9 cellular contexts compared by ENCODE assay signal in the genomic region with DNA sequence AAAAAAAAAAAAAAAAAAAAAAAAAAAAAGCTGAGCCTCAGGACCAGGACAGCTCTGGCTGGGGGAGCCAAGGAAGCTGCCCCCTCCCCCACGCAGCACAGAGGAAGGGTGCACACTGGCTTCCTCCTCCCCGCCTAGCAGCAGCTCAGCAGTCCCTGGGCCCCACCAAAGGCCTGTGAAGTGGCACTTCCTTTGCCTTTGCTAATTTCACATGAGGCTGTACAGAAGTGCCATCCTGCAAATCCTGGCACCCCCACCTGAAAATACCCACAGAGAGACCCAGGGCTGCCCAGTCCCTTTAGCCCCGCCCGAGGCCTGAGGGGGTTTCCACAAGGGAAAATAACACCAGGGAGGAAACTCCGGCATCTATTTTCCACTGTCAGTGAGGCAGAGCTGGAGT. TPM values are rescaled to one million over a fixed set of nuclear protein-coding genes. Genes with fewer than 3 reads are reported as not detected.
DNase-seq lines count a peak whose midpoint lies in the region; TF ChIP-seq lines count a peak whose summit lies in the region.
"Had no signal": no experiment of that assay in that cellular context is flagged by ENCODE, and none has a peak within 500 bp of the region (broad histone marks: within the 10 kb centered on the region; RNA-seq: fewer than 3 reads in every experiment).

No MANE protein-coding gene starts in this region.

- TF ChIP-seq CTCF in osteocyte (IDR thresholded peaks at IDR 0.05): no peak

- H3K36me3 Mint-ChIP-seq in osteocyte (ENCODE audit: unreplicated experiment): no peaks in the 10 kb centered on the region

- no peaks in the 10 kb centered on the region for H3K27me3 Mint-ChIP-seq in osteocyte (ENCODE audit: unreplicated experiment)

- H3K9me3 Mint-ChIP-seq in osteocyte (ENCODE audit: unreplicated experiment): no peaks in the 10 kb centered on the region

- H3K4me3 ChIP-seq in mononuclear cell (ENCODE audit: low read length): peak overlapping the region; percentile 96

- peaks cover 79% of the 10 kb centered on the region for H3K4me1 ChIP-seq in mononuclear cell (ENCODE audit: insufficient read depth, low read length)

- no peak overlapping the region for H3K4me3 Mint-ChIP-seq in osteocyte (ENCODE audit: unreplicated experiment)

- no peaks in the 10 kb centered on the region for H3K27me3 ChIP-seq in mononuclear cell (ENCODE audit: insufficient read depth, low read length)

- H3K27ac Mint-ChIP-seq in osteocyte (ENCODE audit: unreplicated experiment): no peak overlapping the region

- DNase-seq in AML-193 (lab: John Stamatoyannopoulos, UW): peak; percentile 62 to 75
- peak; percentile 39 for DNase-seq in NOMO-1 treated with dmso at 0.1 percent for 144 hours (lab: John Stamatoyannopoulos, UW; ENCODE audit: unreplicated experiment)
- peak; percentile 43 for DNase-seq in activated naive CD4-positive, alpha-beta T cell treated with Interleukin-2 at 50 U/mL for 16 hours
- DNase-seq in NCI-H345 treated with DMSO at 0.1 percent for 48 hours (lab: John Stamatoyannopoulos, UW; ENCODE audit: unreplicated experiment): no peak
- DNase-seq in NCI-H1417 treated with DMSO at 0.1 percent for 48 hours (lab: John Stamatoyannopoulos, UW): no peak
- DNase-seq in NCI-H526 (lab: John Stamatoyannopoulos, UW): no peak
- DNase-seq in osteocyte (ENCODE audit: extremely low spot score, unreplicated experiment): no peak
- DNase-seq: NCI-H1694 had no signal

- no peaks in the 10 kb centered on the region for H3K9me3 ChIP-seq in mononuclear cell (ENCODE audit: low read depth, low read length)

- peaks cover 44% of the 10 kb centered on the region for H3K4me1 Mint-ChIP-seq in osteocyte (ENCODE audit: unreplicated experiment)

RNA-seq across cellular contexts. Expression of gene RHOG, which starts 3.9 kb away (rescaled TPM):
- total RNA-seq in mononuclear cell: 75.6 TPM
- 44.6 and 46.8 TPM in 2 replicates for total RNA-seq in osteocyte

RNA-seq across cellular contexts. Expression of gene STIM1, which starts 18.6 kb away (rescaled TPM):
- total RNA-seq in mononuclear cell (55.8 TPM), osteocyte (45.2 and 46.9 TPM in 2 replicates)

RNA-seq across cellular contexts. Expression of gene PGAP2, which starts 28.5 kb away (rescaled TPM):
- 7.5 TPM for total RNA-seq in mononuclear cell
- 20.3 and 22.7 TPM in 2 replicates for total RNA-seq in osteocyte

RNA-seq across cellular contexts. Expression of gene NUP98, which starts 39.5 kb away (rescaled TPM):
- total RNA-seq in mononuclear cell (227 TPM), osteocyte (68.9 and 71.0 TPM in 2 replicates)

Comparison
In these comparisons a context has a peak if more than half of its experiments do, and no peak if none do; other contexts are left out.
1. DNase-seq: peak in AML-193 (2 of 2), NOMO-1 treated with dmso at 0.1 percent for 144 hours (single experiment) and activated naive CD4-positive, alpha-beta T cell treated with Interleukin-2 at 50 U/mL for 16 hours (single experiment); none in NCI-H345 treated with DMSO at 0.1 percent for 48 hours (single experiment), NCI-H1417 treated with DMSO at 0.1 percent for 48 hours (single experiment), NCI-H526 (0 of 2) and osteocyte (single experiment).